Comparison of ENCODE assay signal across 8 cellular contexts in the genomic region with DNA sequence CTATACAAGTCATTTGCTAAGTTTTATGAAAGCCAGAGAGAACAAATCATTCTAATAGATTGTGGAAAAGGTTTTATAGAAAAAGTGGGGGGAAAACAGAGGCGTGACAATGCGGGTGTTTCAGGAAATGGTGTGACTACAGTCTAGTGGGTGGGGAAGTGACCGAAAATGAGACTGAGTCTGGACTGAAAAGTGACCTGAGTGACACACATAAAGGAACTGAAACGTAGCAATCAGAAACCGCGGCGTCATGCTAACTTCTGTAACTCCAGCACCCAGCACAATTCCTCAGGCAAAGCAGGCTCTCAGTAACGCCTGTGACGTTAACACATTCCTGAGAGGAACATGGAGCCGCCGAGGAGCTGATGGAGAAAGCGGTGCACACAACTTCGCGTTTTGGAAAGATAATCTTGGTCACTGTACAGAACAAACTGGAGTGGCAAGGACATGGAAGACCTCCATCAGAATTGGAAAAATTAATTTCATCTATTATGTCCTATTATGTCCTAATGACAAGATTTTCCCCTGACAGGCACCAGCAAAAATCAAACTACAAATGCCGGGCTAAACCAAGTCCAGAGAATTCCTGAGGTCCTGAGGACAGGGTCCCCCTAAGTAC. TPM values are rescaled to one million over a fixed set of nuclear protein-coding genes. Genes with fewer than 3 reads are reported as not detected.
DNase-seq lines count a peak whose midpoint lies in the region; ATAC-seq and TF ChIP-seq lines count a peak whose summit lies in the region.

No MANE protein-coding gene starts in this region.

- H3K9me3 ChIP-seq in CD8-positive, alpha-beta memory T cell (ENCODE audit: low read length), result no peaks in the 10 kb centered on the region
- no peaks in the 10 kb centered on the region for H3K9me3 ChIP-seq in parathyroid adenoma (ENCODE audit: control insufficient read depth, low read length)

- H3K4me3 Mint-ChIP-seq in CD8-positive, alpha-beta memory T cell, result no peak overlapping the region
- H3K4me3 Mint-ChIP-seq in activated naive CD8-positive, alpha-beta T cell treated with anti-CD3 and anti-CD28 coated beads for 36 hours, result no peak overlapping the region
- H3K4me3 Mint-ChIP-seq in type B pancreatic cell, result no peak overlapping the region

- H3K36me3 ChIP-seq in CD8-positive, alpha-beta memory T cell (ENCODE audit: insufficient read depth, low read length), result no peaks in the 10 kb centered on the region
- no peaks in the 10 kb centered on the region for H3K36me3 ChIP-seq in parathyroid adenoma (ENCODE audit: control insufficient read depth, insufficient read depth, low read length)

- TF ChIP-seq CTCF in parathyroid adenoma (IDR thresholded peaks at IDR 0.05) (no peak), type B pancreatic cell (conservative IDR thresholded peaks at IDR 0.05) (no peak)

- H3K79me2 ChIP-seq in parathyroid adenoma, result no peaks in the 10 kb centered on the region

- CTCF ChIA-PET in CD8-positive, alpha-beta memory T cell (lab: Charles Lee), result no interaction called here

- H3K27me3 ChIP-seq in CD8-positive, alpha-beta memory T cell (ENCODE audit: insufficient read depth, low read length, poor library complexity, severe bottlenecking), result no peaks in the 10 kb centered on the region
- no peaks in the 10 kb centered on the region for H3K27me3 ChIP-seq in parathyroid adenoma (ENCODE audit: control insufficient read depth, insufficient read depth, low read length)

- H3K4me3 ChIP-seq in CD8-positive, alpha-beta memory T cell (ENCODE audit: low read length), result peak overlapping the region; percentile 10
- no peak overlapping the region for H3K4me3 ChIP-seq in parathyroid adenoma (ENCODE audit: low read depth, low read length)

- H3K4me2 ChIP-seq in parathyroid adenoma (ENCODE audit: low read length), result no peak overlapping the region

- H3K4me1 Mint-ChIP-seq in CD8-positive, alpha-beta memory T cell, result peaks cover 23 to 36% (median 32%) of the 10 kb centered on the region in 3 donors
- H3K4me1 Mint-ChIP-seq in activated naive CD8-positive, alpha-beta T cell treated with anti-CD3 and anti-CD28 coated beads for 36 hours, result peaks cover 33% of the 10 kb centered on the region
- H3K4me1 Mint-ChIP-seq in type B pancreatic cell (ENCODE audit: unreplicated experiment), result peaks cover 4% of the 10 kb centered on the region

- H3K4me1 ChIP-seq in CD8-positive, alpha-beta memory T cell (ENCODE audit: insufficient read depth, low read length), result peaks cover 89% of the 10 kb centered on the region
- H3K4me1 ChIP-seq in parathyroid adenoma, result peaks cover 7% of the 10 kb centered on the region

- peak; percentile 78 for ATAC-seq in GM19463 (IDR thresholded peaks at IDR 0.05; ENCODE audit: unreplicated experiment)
- ATAC-seq in HG03460 (IDR thresholded peaks at IDR 0.05; ENCODE audit: unreplicated experiment), result peak; percentile 88

- POLR2A ChIA-PET in CD8-positive, alpha-beta memory T cell (lab: Charles Lee), result no interaction called here

- H2AFZ ChIP-seq in parathyroid adenoma, result peak overlapping the region; percentile 30

- H3K36me3 Mint-ChIP-seq in CD8-positive, alpha-beta memory T cell, result peaks cover 4 to 9% (median 4%) of the 10 kb centered on the region in 3 donors
- H3K36me3 Mint-ChIP-seq in activated naive CD8-positive, alpha-beta T cell treated with anti-CD3 and anti-CD28 coated beads for 36 hours, result peaks cover 47% of the 10 kb centered on the region
- no peaks in the 10 kb centered on the region for H3K36me3 Mint-ChIP-seq in type B pancreatic cell

- no peak overlapping the region for H3K9ac ChIP-seq in parathyroid adenoma

- H3K9me3 Mint-ChIP-seq in CD8-positive, alpha-beta memory T cell, result peaks cover 0 to 2% (median 0%) of the 10 kb centered on the region in 5 donors
- peaks cover 15% of the 10 kb centered on the region for H3K9me3 Mint-ChIP-seq in activated naive CD8-positive, alpha-beta T cell treated with anti-CD3 and anti-CD28 coated beads for 36 hours
- H3K9me3 Mint-ChIP-seq in type B pancreatic cell, result peaks cover 4% of the 10 kb centered on the region

- no peak overlapping the region for H3K27ac ChIP-seq in CD8-positive, alpha-beta memory T cell (ENCODE audit: low read depth, low read length)
- H3K27ac ChIP-seq in parathyroid adenoma, result peak overlapping the region; percentile 62

- no peak for DNase-seq in CD8-positive, alpha-beta memory T cell
- DNase-seq in activated naive CD8-positive, alpha-beta T cell treated with anti-CD3 and anti-CD28 coated beads for 36 hours, result peak; percentile 56
- no peak for DNase-seq in NCI-H82 treated with DMSO at 0.1 percent for 48 hours (lab: John Stamatoyannopoulos, UW; ENCODE audit: unreplicated experiment)
- no peak for DNase-seq in type B pancreatic cell (ENCODE audit: extremely low spot score, unreplicated experiment)
- no peak for DNase-seq in occipital lobe (lab: John Stamatoyannopoulos, UW)

- H3K27ac Mint-ChIP-seq in CD8-positive, alpha-beta memory T cell, result no peak overlapping the region
- H3K27ac Mint-ChIP-seq in activated naive CD8-positive, alpha-beta T cell treated with anti-CD3 and anti-CD28 coated beads for 36 hours, result no peak overlapping the region
- H3K27ac Mint-ChIP-seq in type B pancreatic cell, result no peak overlapping the region

- no peaks in the 10 kb centered on the region for H3K27me3 Mint-ChIP-seq in CD8-positive, alpha-beta memory T cell
- H3K27me3 Mint-ChIP-seq in activated naive CD8-positive, alpha-beta T cell treated with anti-CD3 and anti-CD28 coated beads for 36 hours, result no peaks in the 10 kb centered on the region
- H3K27me3 Mint-ChIP-seq in type B pancreatic cell, result no peaks in the 10 kb centered on the region

RNA-seq across cellular contexts. Expression of gene CD226, which starts 1.4 kb away (rescaled TPM):
- total RNA-seq in CD8-positive, alpha-beta memory T cell, result 100 to 1,000 TPM; 150 to 158 TPM
- polyA plus RNA-seq in CD8-positive, alpha-beta memory T cell, result 39.2 TPM
- 10 to 100 TPM; 57.2 to 57.7 TPM for total RNA-seq in activated naive CD8-positive, alpha-beta T cell treated with anti-CD3 and anti-CD28 coated beads for 36 hours
- 0.59 and 0.92 TPM in 2 replicates for total RNA-seq in type B pancreatic cell (ENCODE audit: low replicate concordance)
- 0.16 TPM for total RNA-seq in occipital lobe

Comparison
In these comparisons a context has a peak if more than half of its experiments do, and no peak if none do; other contexts are left out.
1. RNA of gene CD226, which starts 1.4 kb away (total RNA-seq): 150 to 158 TPM in CD8-positive, alpha-beta memory T cell and 57.2 to 57.7 TPM in activated naive CD8-positive, alpha-beta T cell treated with anti-CD3 and anti-CD28 coated beads for 36 hours; 0.59 to 0.92 TPM in type B pancreatic cell and 0.16 TPM in occipital lobe (single experiment); every median in the first group is over 10 times any median in the second.